1 cellular context compared by ENCODE assay signal in genomic region chr11:64923944-64924909, GRCh38.
TF ChIP-seq lines count a peak whose summit lies in the region.

Gene PPP2R5B (plus strand): TSS chr11:64924689. CDS start chr11:64925735, 1,046 bp downstream.

TF ChIP-seq in K562, 482 proteins besides CTCF, POLR2A, EP300 and RAD21 (continued from another document and continues in another):
- TF ChIP-seq FOXO4 (CRISPR knock-in tag; IDR thresholded peaks at IDR 0.05) (no peak), U2AF1 (optimal IDR thresholded peaks at IDR 0.05; ENCODE audit: low read depth, low read length) (no peak), BRD9 (IDR thresholded peaks at IDR 0.05; ENCODE audit: low read depth, partially characterized antibody) (no peak), BRD4 (IDR thresholded peaks at IDR 0.05) (no peak), NFE2L1 (tag; IDR thresholded peaks at IDR 0.05; ENCODE audit: borderline replicate concordance, low read depth) (no peak), ZBTB34 (CRISPR knock-in tag; IDR thresholded peaks at IDR 0.05) (no peak), ZNF431 (CRISPR knock-in tag; IDR thresholded peaks at IDR 0.05) (no peak), HMG20B (CRISPR knock-in tag; IDR thresholded peaks at IDR 0.05) (no peak), IFI16 (CRISPR knock-in tag; IDR thresholded peaks at IDR 0.05) (no peak), ZNF444 (CRISPR knock-in tag; IDR thresholded peaks at IDR 0.05) (no peak), ZSCAN29 (IDR thresholded peaks at IDR 0.05) (no peak), ZNF695 (CRISPR knock-in tag; IDR thresholded peaks at IDR 0.05) (no peak), MEF2D (tag; conservative IDR thresholded peaks at IDR 0.05; ENCODE audit: low read depth) (no peak), MYC (IDR thresholded peaks at IDR 0.05; ENCODE audit: low read depth, low read length) (peak; percentile 41), MYC (CRISPR knock-in tag; IDR thresholded peaks at IDR 0.05; ENCODE audit: borderline replicate concordance, low read depth) (peak; percentile 74; the same call in 1 of the 2 replicates), NRF1 (conservative IDR thresholded peaks at IDR 0.05 in 1 of 2, IDR thresholded peaks at IDR 0.05 in 1 of 2) (peak; percentile 83 to 86), THRB (CRISPR knock-in tag; conservative IDR thresholded peaks at IDR 0.05) (peak; percentile 92), BRF2 (IDR thresholded peaks at IDR 0.05; ENCODE audit: borderline replicate concordance, insufficient read depth, insufficient read length) (no peak), CREB5 (CRISPR knock-in tag; IDR thresholded peaks at IDR 0.05) (no peak), ZNF780A (CRISPR knock-in tag; IDR thresholded peaks at IDR 0.05) (no peak), ZNF354B (CRISPR knock-in tag; IDR thresholded peaks at IDR 0.05) (no peak), MAFG (tag; conservative IDR thresholded peaks at IDR 0.05) (peak; percentile 56), NFATC3 (IDR thresholded peaks at IDR 0.05) (no peak), E2F3 (CRISPR knock-in tag; IDR thresholded peaks at IDR 0.05) (0 out of 2 replicates have a peak, but pooled peaks have one; percentile 9), TRIM25 (IDR thresholded peaks at IDR 0.05; ENCODE audit: borderline replicate concordance) (0 out of 2 replicates have a peak, but pooled peaks have one; percentile 86), RFX1 (IDR thresholded peaks at IDR 0.05) (no peak), HNRNPL (IDR thresholded peaks at IDR 0.05; ENCODE audit: low read depth, low read length) (no peak), ZNF239 (CRISPR knock-in tag; IDR thresholded peaks at IDR 0.05) (no peak), GTF2A2 (tag; IDR thresholded peaks at IDR 0.05) (no peak), ZNF79 (CRISPR knock-in tag; IDR thresholded peaks at IDR 0.05; ENCODE audit: low read depth) (no peak), NFRKB (IDR thresholded peaks at IDR 0.05; ENCODE audit: low read depth) (peak; percentile 39; the same call in 1 of the 2 replicates), ZNF707 (CRISPR knock-in tag; conservative IDR thresholded peaks at IDR 0.05) (no peak), FIP1L1 (IDR thresholded peaks at IDR 0.05; ENCODE audit: low read depth, low read length, poor library complexity, severe bottlenecking) (peak; percentile 76), SRSF1 (IDR thresholded peaks at IDR 0.05; ENCODE audit: low read depth, low read length) (no peak), SNAPC5 (CRISPR knock-in tag; IDR thresholded peaks at IDR 0.05) (no peak), PYGO2 (tag; IDR thresholded peaks at IDR 0.05) (no peak), SMARCA5 (IDR thresholded peaks at IDR 0.05) (no peak), SAFB (IDR thresholded peaks at IDR 0.05; ENCODE audit: borderline replicate concordance, low read depth, low read length) (no peak), TSHZ1 (CRISPR knock-in tag; IDR thresholded peaks at IDR 0.05) (no peak), ARID3A (IDR thresholded peaks at IDR 0.05; ENCODE audit: borderline replicate concordance, low read depth, low read length) (no peak), SUPT5H (IDR thresholded peaks at IDR 0.05) (0 out of 2 replicates have a peak, but pooled peaks have one; percentile 31), FOXK2 (conservative IDR thresholded peaks at IDR 0.05 in 1 of 2, IDR thresholded peaks at IDR 0.05 in 1 of 2; ENCODE audit: low read depth in 2 of 2) (no peak), TCFL5 (CRISPR knock-in tag; conservative IDR thresholded peaks at IDR 0.05) (no peak), ZNF785 (CRISPR knock-in tag; IDR thresholded peaks at IDR 0.05) (no peak), PRDM10 (IDR thresholded peaks at IDR 0.05; ENCODE audit: partially characterized antibody) (peak; percentile 68), E2F4 (CRISPR knock-in tag; IDR thresholded peaks at IDR 0.05; ENCODE audit: low read depth) (no peak; the same call in 1 of the 2 replicates), BCL6 (CRISPR knock-in tag; IDR thresholded peaks at IDR 0.05) (no peak), SOX6 (IDR thresholded peaks at IDR 0.05) (0 out of 2 replicates have a peak, but pooled peaks have one; percentile 14), ZKSCAN3 (CRISPR knock-in tag; IDR thresholded peaks at IDR 0.05) (no peak), KLF10 (CRISPR knock-in tag; IDR thresholded peaks at IDR 0.05) (no peak)
